In the genomic region with DNA sequence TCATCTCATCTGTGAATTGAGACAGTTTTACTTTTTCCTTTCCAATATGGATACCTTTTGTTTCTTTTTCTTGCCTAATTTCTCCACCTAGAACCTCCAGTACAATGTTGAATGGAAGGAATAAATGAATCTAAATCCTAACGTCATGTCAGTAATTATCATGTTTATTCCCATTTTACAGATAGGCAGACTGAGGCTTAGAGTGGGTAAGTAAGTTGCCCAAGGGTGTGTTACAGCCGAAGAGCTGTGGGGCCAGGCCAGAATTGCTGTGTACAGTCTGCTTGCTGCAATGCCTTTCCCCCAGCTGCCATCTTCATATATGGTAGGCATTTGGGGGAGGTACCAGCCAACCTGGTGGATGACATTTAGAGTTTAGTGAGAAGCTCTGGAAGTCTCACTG, we compare ENCODE assay signal across 8 cellular contexts.
"Had no signal": no experiment of that assay in that cellular context is flagged by ENCODE, and none has a peak within 500 bp of the region (broad histone marks: within the 10 kb centered on the region; RNA-seq: fewer than 3 reads in every experiment).

No MANE protein-coding gene starts in this region.

- H2AFZ ChIP-seq: GM23338 had no signal

- H3K4me1 ChIP-seq: HAP-1 had no signal

- H3K9ac ChIP-seq: KMS-11 had no signal

- H3K27ac ChIP-seq: HL-60, KMS-11 had no signal

- H3K4me2 ChIP-seq: GM23338, KMS-11 had no signal

- H3K9me3 ChIP-seq: HAP-1 had no signal

- ATAC-seq: GM23338, HCT116 had no signal

- H3K36me3 ChIP-seq: HAP-1 had no signal

- H3K4me3 ChIP-seq: GM23338, HAP-1 had no signal

- DNase-seq: HFFc6, IMR-90, KBM-7 had no signal
